20 cellular contexts compared by ENCODE assay signal in the genomic region with DNA sequence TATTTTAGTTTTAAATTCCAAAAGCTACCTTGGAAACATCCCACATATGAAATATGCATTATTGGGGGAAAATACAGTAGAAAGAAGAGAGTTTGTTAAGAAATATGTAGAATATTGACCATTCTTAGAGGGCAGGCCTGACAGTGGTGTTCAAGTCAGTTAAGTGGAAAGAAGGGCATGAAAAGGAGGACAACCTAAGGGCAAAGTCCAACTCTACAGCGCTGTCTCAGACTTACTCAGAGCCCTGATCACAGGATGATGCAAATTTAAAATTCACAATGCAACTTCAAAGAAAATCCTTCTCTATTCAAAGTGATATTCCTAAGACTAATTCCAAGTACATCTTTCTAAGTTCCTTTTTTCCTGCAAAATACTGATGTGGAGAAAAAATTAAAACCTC.
DNase-seq lines count a peak whose midpoint lies in the region; ATAC-seq and TF ChIP-seq lines count a peak whose summit lies in the region.
"Had no signal": no experiment of that assay in that cellular context is flagged by ENCODE, and none has a peak within 500 bp of the region (broad histone marks: within the 10 kb centered on the region; RNA-seq: fewer than 3 reads in every experiment).

No MANE protein-coding gene starts in this region.

- in situ Hi-C loops in Panc1 (cut with HindIII; ENCODE audit: low pct_unique_long_range_greater_than_20kb, low sequenced_read_pairs): no loop called here

- POLR2A ChIA-PET in Panc1 (lab: Charles Lee): no interaction called here

- H3K4me3 Mint-ChIP-seq in Calu3 (ENCODE audit: low read depth, unreplicated experiment): no peak overlapping the region
- H3K4me3 Mint-ChIP-seq in activated naive CD4-positive, alpha-beta T cell treated with anti-CD3 and anti-CD28 coated beads for 36 hours: no peak overlapping the region
- no peak overlapping the region for H3K4me3 Mint-ChIP-seq in HFFc6
- H3K4me3 Mint-ChIP-seq: CD8-positive, alpha-beta memory T cell; T-helper 17 cell had no signal

- ATAC-seq in GM19463 (IDR thresholded peaks at IDR 0.05; ENCODE audit: unreplicated experiment) (peak; percentile 69), Panc1 (no peak), HG03342 (IDR thresholded peaks at IDR 0.05; ENCODE audit: unreplicated experiment) (no peak)
- ATAC-seq: T-helper 17 cell had no signal

- no peak overlapping the region for H3K4me3 ChIP-seq in Panc1 (ENCODE audit: low read depth in 2 of 2, low read length in 2 of 2)

- intact Hi-C loops in Calu3 (cut with micrococcal nuclease; ENCODE audit: unreplicated experiment) (no loop called here), Panc1 (cut with micrococcal nuclease; ENCODE audit: unreplicated experiment) (no loop called here)
- intact Hi-C loops in activated naive CD4-positive, alpha-beta T cell treated with anti-CD3 and anti-CD28 coated beads for 36 hours (cut with micrococcal nuclease): no loop called here

- no peak for TF ChIP-seq CTCF in Calu3 (IDR thresholded peaks at IDR 0.05; ENCODE audit: unreplicated experiment)
- no peak for TF ChIP-seq CTCF in Panc1 (IDR thresholded peaks at IDR 0.05)
- TF ChIP-seq CTCF in HFFc6 (IDR thresholded peaks at IDR 0.05): no peak

- no peaks in the 10 kb centered on the region for H3K36me3 Mint-ChIP-seq in Calu3 (ENCODE audit: insufficient read depth, unreplicated experiment)
- no peaks in the 10 kb centered on the region for H3K36me3 Mint-ChIP-seq in activated naive CD4-positive, alpha-beta T cell treated with anti-CD3 and anti-CD28 coated beads for 36 hours (ENCODE audit: low read depth)
- H3K36me3 Mint-ChIP-seq in HFFc6 (ENCODE audit: low read depth): no peaks in the 10 kb centered on the region
- H3K36me3 Mint-ChIP-seq: CD8-positive, alpha-beta memory T cell had no signal

- no peaks in the 10 kb centered on the region for H3K27me3 ChIP-seq in Panc1 (ENCODE audit: control insufficient read depth, insufficient read depth, low read length)

- H3K4me1 ChIP-seq in Panc1 (ENCODE audit: control insufficient read depth, insufficient read depth, low read length): no peaks in the 10 kb centered on the region

- no peaks in the 10 kb centered on the region for H3K9me3 Mint-ChIP-seq in Calu3 (ENCODE audit: low read depth, unreplicated experiment)
- H3K9me3 Mint-ChIP-seq in activated naive CD4-positive, alpha-beta T cell treated with anti-CD3 and anti-CD28 coated beads for 36 hours: no peaks in the 10 kb centered on the region
- no peaks in the 10 kb centered on the region; the same call in 1 of the 2 replicates for H3K9me3 Mint-ChIP-seq in HFFc6

- CTCF ChIA-PET in Calu3 (lab: Charles Lee): interaction anchor here (1.6 kb wide), 1 partner anchor 12 kb away, joined by 5 read pairs; no protein-coding TSS in a partner anchor
- CTCF ChIA-PET in Panc1 (lab: Charles Lee): no interaction called here
- CTCF ChIA-PET in activated naive CD4-positive, alpha-beta T cell treated with anti-CD3 and anti-CD28 coated beads for 36 hours (lab: Charles Lee): no interaction called here

- H3K27ac ChIP-seq in Panc1 (ENCODE audit: low read length): no peak overlapping the region
- H3K27ac ChIP-seq: C4-2B had no signal

- no peaks in the 10 kb centered on the region for H3K36me3 ChIP-seq in Panc1 (ENCODE audit: control insufficient read depth, insufficient read depth, low read length)

- DNase-seq in Calu3 (no peak), Panc1 (ENCODE audit: low read depth, low spot score) (peak; percentile 2), mucosa of gallbladder (ENCODE audit: low spot score) (peak; percentile 31), HFFc6 (no peak)
- DNase-seq in activated naive CD4-positive, alpha-beta T cell treated with anti-CD3 and anti-CD28 coated beads for 36 hours: no peak
- DNase-seq: CD8-positive, alpha-beta memory T cell; DMS79; KBM-7; NCI-H1092; NCI-H1436 treated with DMSO at 0.1 percent for 48 hours; NCI-H1930; NCI-H2227 treated with DMSO at 0.1 percent for 48 hours; NCI-H524 treated with DMSO at 0.1 percent for 48 hours; NCI-H82; RPMI8226; SHP77; T-helper 17 cell had no signal

- H3K4me1 Mint-ChIP-seq in Calu3 (ENCODE audit: low read depth, unreplicated experiment): peaks cover 15% of the 10 kb centered on the region
- no peaks in the 10 kb centered on the region for H3K4me1 Mint-ChIP-seq in activated naive CD4-positive, alpha-beta T cell treated with anti-CD3 and anti-CD28 coated beads for 36 hours (ENCODE audit: low read depth)
- H3K4me1 Mint-ChIP-seq in HFFc6 (ENCODE audit: low read depth): peaks cover 36% of the 10 kb centered on the region
- H3K4me1 Mint-ChIP-seq: CD8-positive, alpha-beta memory T cell; T-helper 17 cell had no signal

- H3K27me3 Mint-ChIP-seq in Calu3 (ENCODE audit: unreplicated experiment) (no peaks in the 10 kb centered on the region), HFFc6 (ENCODE audit: insufficient read depth) (no peaks in the 10 kb centered on the region)
- no peaks in the 10 kb centered on the region for H3K27me3 Mint-ChIP-seq in activated naive CD4-positive, alpha-beta T cell treated with anti-CD3 and anti-CD28 coated beads for 36 hours (ENCODE audit: low read depth)
- H3K27me3 Mint-ChIP-seq: CD8-positive, alpha-beta memory T cell had no signal

- H3K27ac Mint-ChIP-seq in Calu3 (ENCODE audit: unreplicated experiment) (peak overlapping the region; percentile 19), HFFc6 (no peak overlapping the region)
- no peak overlapping the region for H3K27ac Mint-ChIP-seq in activated naive CD4-positive, alpha-beta T cell treated with anti-CD3 and anti-CD28 coated beads for 36 hours
- H3K27ac Mint-ChIP-seq: CD8-positive, alpha-beta memory T cell; T-helper 17 cell had no signal

- no TSS peak for BruUV-seq in Calu3 (replicated peaks; lab: Mats Ljungman, UMichigan)
- BruUV-seq in Panc1 (replicated peaks; lab: Mats Ljungman, UMichigan): no TSS peak

- no peaks in the 10 kb centered on the region for H3K9me3 ChIP-seq in Panc1 (ENCODE audit: control insufficient read depth, insufficient read depth, low read depth, low read length)

Comparison
In these comparisons a context has a peak if more than half of its experiments do, and no peak if none do; other contexts are left out.
1. DNase-seq: peak in Panc1 (single experiment) and mucosa of gallbladder (single experiment); none in Calu3 (single experiment), activated naive CD4-positive, alpha-beta T cell treated with anti-CD3 and anti-CD28 coated beads for 36 hours (single experiment) and HFFc6 (single experiment).